Comparison of ENCODE assay signal across 8 cellular contexts in genomic region chr16:30535777-30536190, GRCh38. TPM values are rescaled to one million over a fixed set of nuclear protein-coding genes. Genes with fewer than 3 reads are reported as not detected.
DNase-seq lines count a peak whose midpoint lies in the region; ATAC-seq and TF ChIP-seq lines count a peak whose summit lies in the region.

No MANE protein-coding gene starts in this region.

- TF ChIP-seq CTCF in Peyer's patch (IDR thresholded peaks at IDR 0.05) (peak; percentile 15 to 84 (median 66)), upper lobe of right lung (IDR thresholded peaks at IDR 0.05) (peak; percentile 65)

- H3K27ac ChIP-seq in Peyer's patch: peak overlapping the region; percentile 90 to 96 (median 94)
- H3K27ac ChIP-seq in upper lobe of right lung: peak overlapping the region; percentile 97

- peak; percentile 81 for ATAC-seq in upper lobe of right lung

- peak; percentile 60 for DNase-seq in DMS 273 (lab: John Stamatoyannopoulos, UW; ENCODE audit: unreplicated experiment)
- DNase-seq in DMS 273 treated with DMSO at 0.1 percent for 48 hours (lab: John Stamatoyannopoulos, UW): no peak
- DNase-seq in HT-29 (ENCODE audit: low spot score): peak; percentile 81
- DNase-seq in Peyer's patch: peak; percentile 79 to 91 (median 81)
- peak; percentile 59 for DNase-seq in activated T-helper 9 cell treated with anti-CD3 and anti-CD28 coated beads, Interleukin-2, amount 50 U/mL, for 16 hours (ENCODE audit: low read depth)
- DNase-seq in foreskin melanocyte: peak; percentile 55
- peak; percentile 12 for DNase-seq in occipital lobe (lab: John Stamatoyannopoulos, UW)
- peak; percentile 86 for DNase-seq in upper lobe of right lung

- intact Hi-C loops in upper lobe of right lung (cut with DNase I): no loop called here

- TF ChIP-seq POLR2A in Peyer's patch (IDR thresholded peaks at IDR 0.05): no peak

- H3K36me3 ChIP-seq in Peyer's patch: peaks cover 0 to 12% (median 0%) of the 10 kb centered on the region in 3 donors
- H3K36me3 ChIP-seq in upper lobe of right lung: peaks cover 17% of the 10 kb centered on the region

- H3K9me3 ChIP-seq in Peyer's patch (no peaks in the 10 kb centered on the region), upper lobe of right lung (no peaks in the 10 kb centered on the region)

- no peaks in the 10 kb centered on the region for H3K27me3 ChIP-seq in Peyer's patch
- H3K27me3 ChIP-seq in upper lobe of right lung: no peaks in the 10 kb centered on the region

- peak overlapping the region; percentile 54 to 79 (median 72) for H3K4me3 ChIP-seq in Peyer's patch
- peak overlapping the region; percentile 85 for H3K4me3 ChIP-seq in upper lobe of right lung

- H3K4me1 ChIP-seq in Peyer's patch: peaks cover 0 to 20% (median 0%) of the 10 kb centered on the region in 4 donors
- H3K4me1 ChIP-seq in upper lobe of right lung: peaks cover 14% of the 10 kb centered on the region

RNA-seq across cellular contexts. Expression of gene ZNF747, which starts 1.1 kb away (rescaled TPM):
- total RNA-seq in HT-29 (2014; rRNA removed; shearing (Covaris generic)): 7.9 and 8.8 TPM in 2 replicates
- total RNA-seq in Peyer's patch: 10 to 100 TPM; 12.4 to 22.8 (median 19.1) TPM
- 12.6 TPM for total RNA-seq in occipital lobe
- total RNA-seq in upper lobe of right lung: 11.5 TPM

RNA-seq across cellular contexts. Expression of gene ZNF768, which starts 9.4 kb away (rescaled TPM):
- 47.1 and 47.9 TPM in 2 replicates for total RNA-seq in HT-29 (2014; rRNA removed; shearing (Covaris generic))
- total RNA-seq in Peyer's patch (10 to 100 TPM; 19.8 to 64.8 (median 54.1) TPM), occipital lobe (28.4 TPM), upper lobe of right lung (25.8 TPM)

RNA-seq across cellular contexts. Expression of gene ZNF764, which starts 22.4 kb away (rescaled TPM):
- total RNA-seq in HT-29 (2014; rRNA removed; shearing (Covaris generic)): 8.3 and 9.9 TPM in 2 replicates
- total RNA-seq in Peyer's patch (10 to 100 TPM in 3 of 4 donors, 1 to 10 TPM in 1; 5.8 to 22.5 (median 19.8) TPM), occipital lobe (6.9 TPM), upper lobe of right lung (10.6 TPM)

RNA-seq across cellular contexts. Expression of gene ZNF688, which starts 35.7 kb away (rescaled TPM):
- total RNA-seq in HT-29 (2014; rRNA removed; shearing (Covaris generic)): 5.7 and 7.5 TPM in 2 replicates
- total RNA-seq in Peyer's patch: 10 to 100 TPM; 38.6 to 53.3 (median 41.1) TPM
- total RNA-seq in occipital lobe: 5.9 TPM
- total RNA-seq in upper lobe of right lung: 13.1 TPM

RNA-seq across cellular contexts. Expression of gene ZNF785, which starts 49.7 kb away (rescaled TPM):
- total RNA-seq in HT-29 (2014; rRNA removed; shearing (Covaris generic)): 7.7 and 12.2 TPM in 2 replicates
- total RNA-seq in Peyer's patch (10 to 100 TPM; 13.7 to 55.0 (median 29.3) TPM), occipital lobe (16.1 TPM), upper lobe of right lung (16.3 TPM)
